15 cellular contexts compared by ENCODE assay signal in genomic region chr3:163327086-163327485, GRCh38.
DNase-seq lines count a peak whose midpoint lies in the region; ATAC-seq and TF ChIP-seq lines count a peak whose summit lies in the region.
"Had no signal": no experiment of that assay in that cellular context is flagged by ENCODE, and none has a peak within 500 bp of the region (broad histone marks: within the 10 kb centered on the region; RNA-seq: fewer than 3 reads in every experiment).

No MANE protein-coding gene starts in this region.

- no peak overlapping the region for H3K27ac Mint-ChIP-seq in activated T-cell treated with anti-CD3 and anti-CD28 coated beads, Interleukin-2, amount 50 U/mL, for 24 hours
- H3K27ac Mint-ChIP-seq: CD4-positive, CD25-positive, alpha-beta regulatory T cell had no signal

- no peaks in the 10 kb centered on the region for H3K36me3 Mint-ChIP-seq in activated T-cell treated with anti-CD3 and anti-CD28 coated beads, Interleukin-2, amount 50 U/mL, for 24 hours (ENCODE audit: low read depth)
- H3K36me3 Mint-ChIP-seq: CD4-positive, CD25-positive, alpha-beta regulatory T cell had no signal

- peaks cover 14% of the 10 kb centered on the region for H3K9me3 Mint-ChIP-seq in activated T-cell treated with anti-CD3 and anti-CD28 coated beads, Interleukin-2, amount 50 U/mL, for 24 hours

- H3K9me3 ChIP-seq in SU-DHL-6 (ENCODE audit: insufficient read depth, low read length) = peaks cover 11% of the 10 kb centered on the region; the same call in 1 of the 2 replicates
- peaks cover 39% of the 10 kb centered on the region for H3K9me3 ChIP-seq in mesenchymal stem cell (ENCODE audit: control insufficient read depth, low read length)

- H4K91ac ChIP-seq in mesenchymal stem cell (ENCODE audit: low read length) = no peak overlapping the region

- H4K20me1 ChIP-seq in SU-DHL-6 (ENCODE audit: low read depth, low read length) = no peaks in the 10 kb centered on the region
- H4K20me1 ChIP-seq: BLaER1 treated with 17β-estradiol and CSF1 and Interleukin-3, amounts not matched to agents 10 nM and 100 nM had no signal

- H3K4me1 Mint-ChIP-seq in activated T-cell treated with anti-CD3 and anti-CD28 coated beads, Interleukin-2, amount 50 U/mL, for 24 hours (ENCODE audit: low read depth) = no peaks in the 10 kb centered on the region
- H3K4me1 Mint-ChIP-seq: CD4-positive, CD25-positive, alpha-beta regulatory T cell had no signal

- H3K9me2 ChIP-seq in SU-DHL-6 (replicated peaks; ENCODE audit: insufficient read depth, low read length) = no peaks in the 10 kb centered on the region

- H3K18ac ChIP-seq in mesenchymal stem cell (ENCODE audit: low read depth in 1 of 2, low read length in 2 of 2) = no peak overlapping the region

- H3K4ac ChIP-seq in mesenchymal stem cell (ENCODE audit: low read depth in 1 of 2, low read length in 2 of 2) = no peak overlapping the region

- WGBS in mesenchymal stem cell = 10% methylated on average over 2 of the region's 2 CpGs
- 71 to 77% methylated on average over 2 of the region's 2 CpGs for WGBS in lower leg skin, 2 donors

- H2BK15ac ChIP-seq in mesenchymal stem cell (ENCODE audit: low read depth, poor library complexity, severe bottlenecking) = no peak overlapping the region

- H3K9ac ChIP-seq in SU-DHL-6 (ENCODE audit: low read length) (no peak overlapping the region), mesenchymal stem cell (ENCODE audit: low read length) (no peak overlapping the region)
- H3K9ac ChIP-seq: BLaER1 treated with 17β-estradiol and CSF1 and Interleukin-3, amounts not matched to agents 10 nM and 100 nM; GM23248 had no signal

- TF ChIP-seq CTCF in SU-DHL-6 (IDR thresholded peaks at IDR 0.05; ENCODE audit: insufficient read depth, low read length, poor library complexity, severe bottlenecking) (no peak), brain microvascular endothelial cell (IDR thresholded peaks at IDR 0.05; ENCODE audit: low read depth, low read length, missing control alignments) (no peak), lower leg skin (IDR thresholded peaks at IDR 0.05) (no peak)

- no peak for TF ChIP-seq POLR2A in lower leg skin (IDR thresholded peaks at IDR 0.05)

- no peaks in the 10 kb centered on the region; the same call in 1 of the 2 replicates for H3F3A ChIP-seq in SU-DHL-6 (ENCODE audit: insufficient read depth)

- H3K27ac ChIP-seq in SU-DHL-6 (ENCODE audit: low read depth, low read length) (no peak overlapping the region), brain microvascular endothelial cell (no peak overlapping the region), mesenchymal stem cell (ENCODE audit: low read length, poor library complexity, severe bottlenecking) (no peak overlapping the region)
- H3K27ac ChIP-seq: BLaER1 treated with 17β-estradiol and CSF1 and Interleukin-3, amounts not matched to agents 10 nM and 100 nM; GM23248 had no signal

- no peaks in the 10 kb centered on the region for H3K4me1 ChIP-seq in mesenchymal stem cell (ENCODE audit: control insufficient read depth, insufficient read depth, low read depth, low read length)
- H3K4me1 ChIP-seq: BLaER1 treated with 17β-estradiol and CSF1 and Interleukin-3, amounts not matched to agents 10 nM and 100 nM had no signal

- H2AK5ac ChIP-seq in mesenchymal stem cell (ENCODE audit: low read length, severe bottlenecking) = no peak overlapping the region

- H2BK120ac ChIP-seq in mesenchymal stem cell (ENCODE audit: low read depth, low read length) = no peak overlapping the region

- intact Hi-C loops in lower leg skin (cut with DNase I; ENCODE audit: low total_unique reads) = no loop called here

- no peaks in the 10 kb centered on the region for H3K27me3 Mint-ChIP-seq in activated T-cell treated with anti-CD3 and anti-CD28 coated beads, Interleukin-2, amount 50 U/mL, for 24 hours
- H3K27me3 Mint-ChIP-seq: CD4-positive, CD25-positive, alpha-beta regulatory T cell had no signal

- no peak overlapping the region for H3K4me2 ChIP-seq in SU-DHL-6 (ENCODE audit: low read depth, low read length, poor library complexity, severe bottlenecking)
- H3K4me2 ChIP-seq in mesenchymal stem cell (ENCODE audit: low read length, poor library complexity, severe bottlenecking) = no peak overlapping the region
- H3K4me2 ChIP-seq: BLaER1 treated with 17β-estradiol and CSF1 and Interleukin-3, amounts not matched to agents 10 nM and 100 nM had no signal

- H2BK5ac ChIP-seq in mesenchymal stem cell (ENCODE audit: low read depth, low read length, poor library complexity, severe bottlenecking) = no peak overlapping the region

- H3K79me1 ChIP-seq in mesenchymal stem cell (replicated peaks; ENCODE audit: low read length, poor library complexity, severe bottlenecking) = no peaks in the 10 kb centered on the region

- H2BK12ac ChIP-seq in mesenchymal stem cell (ENCODE audit: low read length in 2 of 2) = no peak overlapping the region

- in situ Hi-C loops in brain microvascular endothelial cell (cut with HindIII; ENCODE audit: low pct_ligation_motif_present, low sequenced_read_pairs) = no loop called here

- H2AFZ ChIP-seq in SU-DHL-6 (ENCODE audit: low read depth, low read length, severe bottlenecking) (peak overlapping the region; percentile 54), mesenchymal stem cell (ENCODE audit: low read depth, low read length) (no peak overlapping the region)
- H2AFZ ChIP-seq: GM23248 had no signal

- no peak for ATAC-seq in HG03280 (IDR thresholded peaks at IDR 0.05; ENCODE audit: unreplicated experiment)

- no peak overlapping the region for H4K8ac ChIP-seq in mesenchymal stem cell (ENCODE audit: low read length)

- no peaks in the 10 kb centered on the region for H3K36me3 ChIP-seq in SU-DHL-6 (ENCODE audit: low read length)
- H3K36me3 ChIP-seq in brain microvascular endothelial cell (replicated peaks) = no peaks in the 10 kb centered on the region
- no peaks in the 10 kb centered on the region for H3K36me3 ChIP-seq in mesenchymal stem cell (ENCODE audit: control insufficient read depth in 1 of 2, insufficient read depth in 2 of 2, low read depth in 1 of 2, low read length in 2 of 2)
- H3K36me3 ChIP-seq: BLaER1 treated with 17β-estradiol and CSF1 and Interleukin-3, amounts not matched to agents 10 nM and 100 nM had no signal

- H3K4me3 Mint-ChIP-seq in activated T-cell treated with anti-CD3 and anti-CD28 coated beads, Interleukin-2, amount 50 U/mL, for 24 hours = no peak overlapping the region
- H3K4me3 Mint-ChIP-seq: CD4-positive, CD25-positive, alpha-beta regulatory T cell had no signal

- no peak overlapping the region for H3K14ac ChIP-seq in mesenchymal stem cell (ENCODE audit: low read length in 2 of 2)

- no peak overlapping the region for H3K23ac ChIP-seq in mesenchymal stem cell (ENCODE audit: low read length in 2 of 2)

- H3K79me2 ChIP-seq in SU-DHL-6 (ENCODE audit: insufficient read depth, low read length) = no peaks in the 10 kb centered on the region

- H3K4me3 ChIP-seq in SU-DHL-6 (ENCODE audit: insufficient read depth, low read length, poor library complexity, severe bottlenecking) (no peak overlapping the region), brain microvascular endothelial cell (ENCODE audit: low read depth, low read length) (no peak overlapping the region), mesenchymal stem cell (ENCODE audit: insufficient read depth in 1 of 2, low read depth in 1 of 2, low read length in 2 of 2) (no peak overlapping the region), lower leg skin (ENCODE audit: low read depth, poor library complexity, severe bottlenecking) (no peak overlapping the region)
- H3K4me3 ChIP-seq: BLaER1 treated with 17β-estradiol and CSF1 and Interleukin-3, amounts not matched to agents 10 nM and 100 nM; GM23248 had no signal

- peak; percentile 34 for DNase-seq in ELR (ENCODE audit: low read depth)
- peak; percentile 5 for DNase-seq in brain microvascular endothelial cell
- peak; percentile 75 for DNase-seq in mesenchymal stem cell
- no peak for DNase-seq in lower leg skin (ENCODE audit: low spot score in 2 of 2)
- no peak for DNase-seq in NOMO-1 treated with dmso at 0.1 percent for 144 hours (lab: John Stamatoyannopoulos, UW; ENCODE audit: unreplicated experiment)
- no peak for DNase-seq in activated T-cell treated with anti-CD3 and anti-CD28 coated beads, Interleukin-2, amount 50 U/mL, for 24 hours
- DNase-seq: 8988T; ACHN; CD4-positive, CD25-positive, alpha-beta regulatory T cell; DMS53; GM23248; H7 had no signal

- H3K27me3 ChIP-seq in SU-DHL-6 (ENCODE audit: low read length) = no peaks in the 10 kb centered on the region
- H3K27me3 ChIP-seq in brain microvascular endothelial cell (replicated peaks) = no peaks in the 10 kb centered on the region
- H3K27me3 ChIP-seq in mesenchymal stem cell (ENCODE audit: control insufficient read depth in 1 of 2, insufficient read depth in 1 of 2, low read length in 2 of 2) = no peaks in the 10 kb centered on the region
- H3K27me3 ChIP-seq: BLaER1 treated with 17β-estradiol and CSF1 and Interleukin-3, amounts not matched to agents 10 nM and 100 nM had no signal

Comparison
In these comparisons a context has a peak if more than half of its experiments do, and no peak if none do; other contexts are left out.
1. DNase-seq: peak in ELR (single experiment), brain microvascular endothelial cell (single experiment) and mesenchymal stem cell (single experiment); none in lower leg skin (0 of 2), NOMO-1 treated with dmso at 0.1 percent for 144 hours (single experiment) and activated T-cell treated with anti-CD3 and anti-CD28 coated beads, Interleukin-2, amount 50 U/mL, for 24 hours (single experiment).